Comparison of ENCODE assay signal across 8 cellular contexts in the genomic region with DNA sequence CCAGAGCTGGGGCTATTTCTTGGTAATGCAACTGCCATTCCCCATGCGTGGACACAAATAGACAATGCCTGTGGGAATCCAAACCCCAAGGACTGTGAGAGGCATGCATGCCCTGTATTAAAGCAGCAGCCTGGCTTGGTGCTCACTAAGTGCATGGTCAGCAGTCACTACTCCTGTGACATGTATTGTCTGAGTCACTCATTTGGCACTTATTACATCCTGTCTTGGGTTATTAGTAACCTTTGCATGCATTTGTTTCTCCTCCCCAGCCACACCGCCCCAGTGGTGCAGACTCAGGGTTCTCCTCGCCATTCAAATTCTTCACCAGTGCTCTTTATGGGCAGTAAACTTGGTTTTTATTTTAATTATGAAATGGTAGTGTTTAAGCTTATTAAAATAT. TPM values are rescaled to one million over a fixed set of nuclear protein-coding genes. Genes with fewer than 3 reads are reported as not detected.
A peak's percentile ranks its signal among the peaks of the same experiment; 100 is the strongest.
DNase-seq lines count a peak whose midpoint lies in the region; ATAC-seq, FAIRE-seq and TF ChIP-seq lines count a peak whose summit lies in the region.

No MANE protein-coding gene starts in this region.

- no peaks in the 10 kb centered on the region for H4K20me1 ChIP-seq in astrocyte (ENCODE audit: insufficient read depth, low read length)

- H3K9me3 ChIP-seq in astrocyte (ENCODE audit: insufficient read depth, low read depth, low read length): no peaks in the 10 kb centered on the region

- H3K27ac ChIP-seq in astrocyte (ENCODE audit: low read depth, low read length): no peak overlapping the region

- no peaks in the 10 kb centered on the region for H3K9me3 Mint-ChIP-seq in stimulated activated naive CD8-positive, alpha-beta T cell treated with anti-CD3 and anti-CD28 coated beads, Interleukin-15, amount 100 ng/mL, for 72 hours
- no peaks in the 10 kb centered on the region for H3K9me3 Mint-ChIP-seq in astrocyte (ENCODE audit: unreplicated experiment)
- no peaks in the 10 kb centered on the region for H3K9me3 Mint-ChIP-seq in activated CD4-positive, alpha-beta T cell treated with anti-CD3 and anti-CD28 coated beads, Interleukin-2, amount 10 ng/mL, durations not matched to agents 24 days and 14 days

- DNase-seq in stimulated activated naive CD8-positive, alpha-beta T cell treated with anti-CD3 and anti-CD28 coated beads, Interleukin-15, amount 100 ng/mL, for 72 hours: no peak
- no peak for DNase-seq in stimulated activated naive CD8-positive, alpha-beta T cell treated with anti-CD3 and anti-CD28 coated beads, Interleukin-15, Interleukin-2, amounts not matched to agents 100 U/mL and 50 U/mL, for 24 hours
- peak; percentile 93 for DNase-seq in astrocyte (ENCODE audit: low read depth)
- DNase-seq in lung microvascular endothelial cell (ENCODE audit: low read depth in 2 of 2): peak; percentile 87 to 88
- no peak for DNase-seq in NCI-H2227 treated with DMSO at 0.1 percent for 48 hours (lab: John Stamatoyannopoulos, UW)
- DNase-seq in activated CD4-positive, alpha-beta T cell treated with anti-CD3 and anti-CD28 coated beads, Interleukin-2, amount 10 ng/mL, durations not matched to agents 24 days and 14 days: no peak
- no peak for DNase-seq in activated T-cell treated with anti-CD3 and anti-CD28 coated beads, Interleukin-2, amount 50 U/mL, for 1 hour

- intact Hi-C loops in activated CD4-positive, alpha-beta T cell treated with anti-CD3 and anti-CD28 coated beads, Interleukin-2, amount 10 ng/mL, durations not matched to agents 24 days and 14 days (cut with micrococcal nuclease): no loop called here

- no peaks in the 10 kb centered on the region for H3K27me3 ChIP-seq in astrocyte (ENCODE audit: insufficient read depth, low read length)

- H3K9ac ChIP-seq in astrocyte (ENCODE audit: low read length): no peak overlapping the region

- TF ChIP-seq CTCF in astrocyte (IDR thresholded peaks at IDR 0.05; ENCODE audit: insufficient read depth, low read depth, low read length): no peak

- no peaks in the 10 kb centered on the region for H3K27me3 Mint-ChIP-seq in stimulated activated naive CD8-positive, alpha-beta T cell treated with anti-CD3 and anti-CD28 coated beads, Interleukin-15, amount 100 ng/mL, for 72 hours
- peaks cover 1% of the 10 kb centered on the region for H3K27me3 Mint-ChIP-seq in astrocyte (ENCODE audit: low read depth, unreplicated experiment)
- no peaks in the 10 kb centered on the region for H3K27me3 Mint-ChIP-seq in activated CD4-positive, alpha-beta T cell treated with anti-CD3 and anti-CD28 coated beads, Interleukin-2, amount 10 ng/mL, durations not matched to agents 24 days and 14 days

- H3K79me2 ChIP-seq in astrocyte (ENCODE audit: insufficient read depth, low read length): peaks cover 6% of the 10 kb centered on the region

- H3K27ac Mint-ChIP-seq in stimulated activated naive CD8-positive, alpha-beta T cell treated with anti-CD3 and anti-CD28 coated beads, Interleukin-15, amount 100 ng/mL, for 72 hours: peak overlapping the region in 1 of 2 donors; percentile 34
- peak overlapping the region; percentile 35 for H3K27ac Mint-ChIP-seq in astrocyte (ENCODE audit: unreplicated experiment)
- no peak overlapping the region for H3K27ac Mint-ChIP-seq in activated CD4-positive, alpha-beta T cell treated with anti-CD3 and anti-CD28 coated beads, Interleukin-2, amount 10 ng/mL, durations not matched to agents 24 days and 14 days

- peak; percentile 61 for ATAC-seq in stimulated activated naive CD8-positive, alpha-beta T cell treated with anti-CD3 and anti-CD28 coated beads, Interleukin-15, amount 100 ng/mL, for 72 hours
- ATAC-seq in stimulated activated naive CD8-positive, alpha-beta T cell treated with anti-CD3 and anti-CD28 coated beads, Interleukin-15, Interleukin-2, amounts not matched to agents 100 U/mL and 50 U/mL, for 24 hours: no peak
- ATAC-seq in HG03439 (IDR thresholded peaks at IDR 0.05; ENCODE audit: unreplicated experiment): peak; percentile 66

- H3K4me1 ChIP-seq in astrocyte (ENCODE audit: insufficient read depth, low read length): peaks cover 11% of the 10 kb centered on the region

- no peaks in the 10 kb centered on the region for H3K36me3 ChIP-seq in astrocyte (ENCODE audit: insufficient read depth, low read length)

- H3K4me3 Mint-ChIP-seq in stimulated activated naive CD8-positive, alpha-beta T cell treated with anti-CD3 and anti-CD28 coated beads, Interleukin-15, amount 100 ng/mL, for 72 hours: no peak overlapping the region
- peak overlapping the region; percentile 12 for H3K4me3 Mint-ChIP-seq in astrocyte (ENCODE audit: unreplicated experiment)
- H3K4me3 Mint-ChIP-seq in activated CD4-positive, alpha-beta T cell treated with anti-CD3 and anti-CD28 coated beads, Interleukin-2, amount 10 ng/mL, durations not matched to agents 24 days and 14 days: no peak overlapping the region

- peak overlapping the region; percentile 44 for H3K4me2 ChIP-seq in astrocyte (ENCODE audit: low read length)

- H3K4me3 ChIP-seq in astrocyte (ENCODE audit: insufficient read depth, low read depth, low read length): no peak overlapping the region

- no peaks in the 10 kb centered on the region for H3K36me3 Mint-ChIP-seq in astrocyte (ENCODE audit: low read depth, unreplicated experiment)
- H3K36me3 Mint-ChIP-seq in activated CD4-positive, alpha-beta T cell treated with anti-CD3 and anti-CD28 coated beads, Interleukin-2, amount 10 ng/mL, durations not matched to agents 24 days and 14 days (ENCODE audit: low read depth): no peaks in the 10 kb centered on the region

- no peaks in the 10 kb centered on the region for H3K4me1 Mint-ChIP-seq in stimulated activated naive CD8-positive, alpha-beta T cell treated with anti-CD3 and anti-CD28 coated beads, Interleukin-15, amount 100 ng/mL, for 72 hours
- peaks cover 7% of the 10 kb centered on the region for H3K4me1 Mint-ChIP-seq in astrocyte (ENCODE audit: low read depth, unreplicated experiment)
- H3K4me1 Mint-ChIP-seq in activated CD4-positive, alpha-beta T cell treated with anti-CD3 and anti-CD28 coated beads, Interleukin-2, amount 10 ng/mL, durations not matched to agents 24 days and 14 days: no peaks in the 10 kb centered on the region

- no peak overlapping the region for H2AFZ ChIP-seq in astrocyte (ENCODE audit: low read depth, low read length)

- FAIRE-seq in astrocyte (lab: Jason Lieb, UNC): peak; percentile 69

RNA-seq across cellular contexts. Expression of a gene that starts 30.2 kb away (rescaled TPM):
- 11.2 and 12.8 TPM in 2 replicates for total RNA-seq in astrocyte
- total RNA-seq in lung microvascular endothelial cell: 23.6 and 31.8 TPM in 2 replicates
- 11.2 and 13.5 TPM in 2 replicates for total RNA-seq in activated CD4-positive, alpha-beta T cell treated with anti-CD3 and anti-CD28 coated beads, Interleukin-2, amount 10 ng/mL, durations not matched to agents 24 days and 14 days

Comparison
In these comparisons a context has a peak if more than half of its experiments do, and no peak if none do; other contexts are left out.
1. DNase-seq: peak in astrocyte (single experiment) and lung microvascular endothelial cell (2 of 2); none in stimulated activated naive CD8-positive, alpha-beta T cell treated with anti-CD3 and anti-CD28 coated beads, Interleukin-15, amount 100 ng/mL, for 72 hours (0 of 2), stimulated activated naive CD8-positive, alpha-beta T cell treated with anti-CD3 and anti-CD28 coated beads, Interleukin-15, Interleukin-2, amounts not matched to agents 100 U/mL and 50 U/mL, for 24 hours (single experiment), NCI-H2227 treated with DMSO at 0.1 percent for 48 hours (single experiment), activated CD4-positive, alpha-beta T cell treated with anti-CD3 and anti-CD28 coated beads, Interleukin-2, amount 10 ng/mL, durations not matched to agents 24 days and 14 days (single experiment) and activated T-cell treated with anti-CD3 and anti-CD28 coated beads, Interleukin-2, amount 50 U/mL, for 1 hour (single experiment).